8 cellular contexts compared by ENCODE assay signal in the genomic region with DNA sequence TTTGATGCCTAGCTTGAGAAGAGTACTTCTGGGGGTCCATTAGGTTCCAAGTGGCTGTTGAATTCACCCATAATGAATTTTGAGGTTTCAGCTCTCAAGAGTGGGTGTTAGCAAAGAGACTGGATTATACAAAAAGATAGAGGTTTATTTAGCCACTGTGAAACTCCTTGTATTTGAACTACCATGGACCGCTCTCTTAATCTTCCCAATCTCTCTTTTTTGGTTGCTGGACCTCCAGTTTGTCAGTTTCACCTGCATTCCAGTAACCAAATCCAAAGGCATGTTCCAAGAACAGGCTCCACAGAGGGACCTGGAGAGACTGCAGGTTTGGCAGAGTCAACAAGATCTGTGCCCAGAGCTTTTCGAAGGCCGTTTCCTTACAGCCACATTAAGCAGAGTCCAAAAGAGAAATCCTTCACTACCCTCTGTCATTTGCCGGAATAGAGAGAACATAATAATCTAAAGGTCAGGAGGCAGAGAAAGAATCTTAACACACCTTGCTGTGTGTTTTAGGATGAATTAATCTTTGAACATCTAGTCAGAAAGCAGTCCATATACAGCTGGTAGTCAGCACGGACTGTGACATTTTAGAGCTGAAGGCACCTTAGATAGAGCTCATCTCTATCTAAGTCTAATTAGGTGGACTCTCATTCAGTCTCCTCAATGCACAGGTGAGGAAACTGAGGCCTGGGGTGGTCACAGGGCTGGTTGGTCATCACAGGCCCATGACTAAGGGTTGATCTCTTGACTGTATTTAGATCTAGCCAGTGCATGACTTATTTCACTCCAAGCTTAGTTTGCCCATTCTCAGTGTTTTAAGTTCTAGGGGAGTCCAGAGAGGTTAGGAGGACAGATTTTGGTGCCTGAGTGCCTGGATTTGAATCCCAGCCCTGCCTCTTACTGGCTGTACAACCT. TPM values are rescaled to one million over a fixed set of nuclear protein-coding genes. Genes with fewer than 3 reads are reported as not detected.
DNase-seq lines count a peak whose midpoint lies in the region; ATAC-seq and TF ChIP-seq lines count a peak whose summit lies in the region.

No MANE protein-coding gene starts in this region.

- peak overlapping the region; percentile 90 for H3K27ac Mint-ChIP-seq in CD4-positive, alpha-beta T cell
- H3K27ac Mint-ChIP-seq in naive thymus-derived CD8-positive, alpha-beta T cell = peak overlapping the region in 9 of 10 donors; percentile 84 to 98 (median 93)

- H3K27me3 ChIP-seq in CD4-positive, alpha-beta T cell (ENCODE audit: control insufficient read depth, insufficient read depth, low read length) = no peaks in the 10 kb centered on the region

- H3K9me3 ChIP-seq in CD4-positive, alpha-beta T cell (ENCODE audit: control insufficient read depth, low read length) = no peaks in the 10 kb centered on the region

- H3K27ac ChIP-seq in CD4-positive, alpha-beta T cell (ENCODE audit: low read depth, low read length) = peak overlapping the region; percentile 55

- H3K4me1 Mint-ChIP-seq in CD4-positive, alpha-beta T cell (ENCODE audit: low read depth) = peaks cover 36% of the 10 kb centered on the region
- peaks cover 28 to 50% (median 40%) of the 10 kb centered on the region in 4 donors for H3K4me1 Mint-ChIP-seq in naive thymus-derived CD8-positive, alpha-beta T cell

- TF ChIP-seq CTCF in CD4-positive, alpha-beta T cell (IDR thresholded peaks at IDR 0.05) = no peak

- ATAC-seq in CD4-positive, alpha-beta T cell (ENCODE audit: poor library complexity) = no peak
- ATAC-seq in naive thymus-derived CD8-positive, alpha-beta T cell = no peak
- ATAC-seq in HG03025 (IDR thresholded peaks at IDR 0.05; ENCODE audit: low FRiP score, unreplicated experiment) = no peak
- no peak for ATAC-seq in HG03139 (IDR thresholded peaks at IDR 0.05; ENCODE audit: unreplicated experiment)

- no peaks in the 10 kb centered on the region for H3K27me3 Mint-ChIP-seq in CD4-positive, alpha-beta T cell
- H3K27me3 Mint-ChIP-seq in naive thymus-derived CD8-positive, alpha-beta T cell = no peaks in the 10 kb centered on the region

- intact Hi-C loops in CD4-positive, alpha-beta T cell (cut with DNase I, micrococcal nuclease) = loop anchor here (2.0 to 10.0 kb wide), 7 partner anchors 33 to 622 kb away; a partner anchor contains a TSS

- H3K4me3 Mint-ChIP-seq in CD4-positive, alpha-beta T cell = no peak overlapping the region
- peak overlapping the region in 2 of 10 donors; percentile 81 to 92 for H3K4me3 Mint-ChIP-seq in naive thymus-derived CD8-positive, alpha-beta T cell

- H3K9me3 Mint-ChIP-seq in CD4-positive, alpha-beta T cell = no peaks in the 10 kb centered on the region
- no peaks in the 10 kb centered on the region for H3K9me3 Mint-ChIP-seq in naive thymus-derived CD8-positive, alpha-beta T cell

- H3K36me3 Mint-ChIP-seq in CD4-positive, alpha-beta T cell (ENCODE audit: low read depth) = peaks cover 10% of the 10 kb centered on the region
- peaks cover 0 to 12% (median 6%) of the 10 kb centered on the region in 3 donors for H3K36me3 Mint-ChIP-seq in naive thymus-derived CD8-positive, alpha-beta T cell

- DNase-seq in CD4-positive, alpha-beta T cell = no peak
- DNase-seq in NAMALWA (ENCODE audit: low spot score) (peak; percentile 14), cerebellar nuclear complex (lab: John Stamatoyannopoulos, UW) (peak; percentile 26 to 53), GM19238 (ENCODE audit: insufficient read length, low spot score) (no peak), NOMO-1 treated with dmso at 0.1 percent for 144 hours (lab: John Stamatoyannopoulos, UW; ENCODE audit: unreplicated experiment) (no peak)
- DNase-seq in naive thymus-derived CD8-positive, alpha-beta T cell = peak in 1 of 10 donors; percentile 2

- POLR2A ChIA-PET in CD4-positive, alpha-beta T cell (lab: Charles Lee) = interaction anchor here (0.8 to 3.5 kb wide), 10 partner anchors 10 to 451 kb away, joined by 3 to 34 read pairs (median 4); a partner anchor contains a TSS
- POLR2A ChIA-PET in naive thymus-derived CD8-positive, alpha-beta T cell (lab: Charles Lee) = interaction anchor here (1.5 to 3.4 kb wide), 3 partner anchors 8 to 40 kb away, joined by 5 to 17 read pairs (median 5); no protein-coding TSS in a partner anchor

- CTCF ChIA-PET in CD4-positive, alpha-beta T cell (lab: Charles Lee) = interaction anchor here (1.2 to 3.3 kb wide), 3 partner anchors 32 to 185 kb away, joined by 6 to 22 read pairs (median 10); no protein-coding TSS in a partner anchor

RNA-seq across cellular contexts. Expression of a gene that starts 1.3 kb away (rescaled TPM):
- 10 to 100 TPM; 36.0 to 39.2 TPM for total RNA-seq in CD4-positive, alpha-beta T cell
- total RNA-seq in naive thymus-derived CD8-positive, alpha-beta T cell = 10 to 100 TPM; 47.6 to 49.9 TPM
- polyA plus RNA-seq in naive thymus-derived CD8-positive, alpha-beta T cell = 10 to 100 TPM; 14.0 to 17.1 (median 15.0) TPM

Comparison
In these comparisons a context has a peak if more than half of its experiments do, and no peak if none do; other contexts are left out.
1. DNase-seq: peak in NAMALWA (single experiment) and cerebellar nuclear complex (2 of 2); none in CD4-positive, alpha-beta T cell (0 of 10), GM19238 (single experiment) and NOMO-1 treated with dmso at 0.1 percent for 144 hours (single experiment).